8 cellular contexts compared by ENCODE assay signal in the genomic region with DNA sequence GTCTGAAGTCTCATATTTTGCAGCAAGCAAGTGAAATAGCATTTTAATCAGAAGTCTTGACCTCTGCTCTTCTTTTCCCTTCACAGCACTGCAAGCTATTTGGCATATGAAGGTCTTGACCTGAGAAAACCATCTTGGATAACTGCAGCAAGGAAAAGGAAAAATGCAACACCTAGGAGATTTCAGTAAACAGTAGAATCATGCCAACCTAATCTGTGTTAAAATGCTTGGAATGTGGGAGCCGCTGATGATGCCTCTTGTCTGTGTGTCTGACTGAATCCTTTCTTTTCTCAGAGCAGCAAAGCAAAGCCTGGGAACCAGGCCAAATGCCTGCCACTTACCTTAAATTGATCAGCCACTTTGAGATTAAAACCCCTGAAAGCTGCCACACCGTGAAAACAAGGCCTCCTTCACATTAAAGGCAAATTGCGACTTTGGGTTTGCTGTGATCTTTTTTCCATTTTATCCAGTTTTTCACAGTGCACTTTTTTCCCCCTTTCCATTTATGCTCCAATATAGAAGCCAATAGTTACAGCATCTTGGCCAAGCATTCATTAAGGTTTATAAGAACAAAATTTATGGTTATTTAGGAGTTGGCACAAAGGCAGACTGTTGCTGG.
DNase-seq lines count a peak whose midpoint lies in the region; ATAC-seq and TF ChIP-seq lines count a peak whose summit lies in the region.

No MANE protein-coding gene starts in this region.

- peak; percentile 63 for DNase-seq in COLO829 (ENCODE audit: low spot score)
- DNase-seq in astrocyte of the hippocampus (ENCODE audit: low read depth, low spot score) = peak; percentile 97
- no peak for DNase-seq in lower lobe of right lung
- DNase-seq in pons (ENCODE audit: low spot score) = no peak
- no peak for DNase-seq in aorta

- TF ChIP-seq CTCF in lower lobe of right lung (IDR thresholded peaks at IDR 0.05) = no peak

- WGBS in aorta, 2 donors = 31 to 34% methylated on average over 3 of the region's 3 CpGs

- H3K27ac ChIP-seq in lower lobe of right lung (no peak overlapping the region), aorta (ENCODE audit: low read depth in 1 of 2, low read length in 2 of 2) (no peak overlapping the region)

- H3K27me3 ChIP-seq in lower lobe of right lung (ENCODE audit: low read depth) (no peaks in the 10 kb centered on the region), aorta (ENCODE audit: control insufficient read depth in 1 of 2, insufficient read depth in 2 of 2, low read length in 1 of 2) (no peaks in the 10 kb centered on the region)

- TF ChIP-seq RAD21 in Ishikawa (IDR thresholded peaks at IDR 0.05; ENCODE audit: low read depth) = no peak

- peaks cover 8% of the 10 kb centered on the region for H3K4me1 ChIP-seq in lower lobe of right lung
- no peaks in the 10 kb centered on the region for H3K4me1 ChIP-seq in aorta (ENCODE audit: control insufficient read depth in 1 of 2, insufficient read depth in 2 of 2, low read length in 2 of 2)

- H3K4me3 ChIP-seq in lower lobe of right lung (no peak overlapping the region), aorta (ENCODE audit: low read length in 2 of 2) (no peak overlapping the region)

- peak; percentile 33; the same call in 1 of the 2 replicates for TF ChIP-seq EP300 in Ishikawa (IDR thresholded peaks at IDR 0.05; ENCODE audit: borderline replicate concordance)

- H3K9me3 ChIP-seq in lower lobe of right lung = no peaks in the 10 kb centered on the region
- no peaks in the 10 kb centered on the region for H3K9me3 ChIP-seq in aorta (ENCODE audit: control insufficient read depth, low read length)

- H3K36me3 ChIP-seq in lower lobe of right lung = no peaks in the 10 kb centered on the region
- no peaks in the 10 kb centered on the region for H3K36me3 ChIP-seq in aorta (ENCODE audit: control insufficient read depth in 1 of 2, insufficient read depth in 2 of 2, low read length in 1 of 2)

- ATAC-seq in lower lobe of right lung (peak; percentile 27 to 36), GM19397 (IDR thresholded peaks at IDR 0.05; ENCODE audit: unreplicated experiment) (no peak), aorta (ENCODE audit: low FRiP score) (no peak), HG03469 (IDR thresholded peaks at IDR 0.05; ENCODE audit: unreplicated experiment) (no peak)

- intact Hi-C loops in lower lobe of right lung (cut with DNase I) (no loop called here), aorta (cut with DNase I) (no loop called here)

TF ChIP-seq in Ishikawa, 13 proteins besides CTCF, POLR2A, EP300 and RAD21:
- peak; percentile 73 for TF ChIP-seq TEAD4 (IDR thresholded peaks at IDR 0.05)
- no peak for TF ChIP-seq ZBTB7A (IDR thresholded peaks at IDR 0.05; ENCODE audit: low read depth)
- 0 out of 2 replicates have a peak, but pooled peaks have one; percentile 28 for TF ChIP-seq TCF12 (IDR thresholded peaks at IDR 0.05; ENCODE audit: low read depth)
- TF ChIP-seq NFIC (IDR thresholded peaks at IDR 0.05) = peak; percentile 68

Comparison
In these comparisons a context has a peak if more than half of its experiments do, and no peak if none do; other contexts are left out.
1. DNase-seq: peak in COLO829 (single experiment) and astrocyte of the hippocampus (single experiment); none in lower lobe of right lung (single experiment), pons (single experiment) and aorta (0 of 2).
2. ATAC-seq: peak in lower lobe of right lung (2 of 2); none in GM19397 (single experiment), aorta (single experiment) and HG03469 (single experiment).